Comparison of ENCODE assay signal across 14 cellular contexts in the genomic region with DNA sequence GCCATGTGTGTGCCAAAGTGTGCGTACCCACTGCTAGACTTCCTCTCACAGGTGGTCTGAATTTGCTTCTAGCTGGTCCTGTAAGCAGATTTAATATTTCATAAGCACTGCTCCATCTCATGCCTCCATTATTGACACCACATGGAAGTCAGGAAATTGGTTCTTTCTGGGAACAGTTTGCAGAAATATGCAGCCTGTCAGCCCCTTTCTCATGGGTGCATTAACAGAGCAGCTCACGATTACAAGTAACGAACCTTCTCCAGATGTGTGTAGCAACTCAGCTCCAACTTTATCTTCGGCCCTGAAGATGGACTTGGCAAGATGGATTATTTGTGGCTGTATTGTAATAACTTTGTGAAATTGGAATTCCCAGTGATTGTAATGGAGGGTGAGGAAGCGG.
A peak's percentile ranks its signal among the peaks of the same experiment; 100 is the strongest.
DNase-seq lines count a peak whose midpoint lies in the region; ATAC-seq and TF ChIP-seq lines count a peak whose summit lies in the region.
"Had no signal": no experiment of that assay in that cellular context is flagged by ENCODE, and none has a peak within 500 bp of the region (broad histone marks: within the 10 kb centered on the region; RNA-seq: fewer than 3 reads in every experiment).

No MANE protein-coding gene starts in this region.

- H3K9me3 ChIP-seq in right cardiac atrium (ENCODE audit: control insufficient read depth, low read length) = no peaks in the 10 kb centered on the region
- no peaks in the 10 kb centered on the region for H3K9me3 ChIP-seq in stomach

- WGBS in right cardiac atrium = 55% methylated on average over 5 of the region's 5 CpGs
- 67 to 84% (median 75%) methylated on average over 5 of the region's 5 CpGs for WGBS in stomach, 5 donors

- no peaks in the 10 kb centered on the region for H3K36me3 ChIP-seq in stomach
- H3K36me3 ChIP-seq: BLaER1, cardiac muscle cell had no signal

- TF ChIP-seq CTCF in coronary artery (IDR thresholded peaks at IDR 0.05) (no peak), stomach (IDR thresholded peaks at IDR 0.05) (no peak)

- no peaks in the 10 kb centered on the region for H3K27me3 ChIP-seq in right cardiac atrium (ENCODE audit: control insufficient read depth, insufficient read depth)
- no peaks in the 10 kb centered on the region for H3K27me3 ChIP-seq in stomach
- H3K27me3 ChIP-seq: BLaER1, cardiac muscle cell had no signal

- DNase-seq in GM03348 (ENCODE audit: low spot score) (peak; percentile 37), coronary artery (ENCODE audit: low spot score) (no peak), right cardiac atrium (no peak), stomach (no peak), pons (ENCODE audit: low spot score) (no peak), NCI-H748 (lab: John Stamatoyannopoulos, UW; ENCODE audit: unreplicated experiment) (no peak)
- DNase-seq: activated gamma-delta T cell treated with Interleukin-2 at 50 U/mL for 16 hours, DMS79 treated with DMSO at 0.1 percent for 48 hours, hypothalamus had no signal

- intact Hi-C loops in right cardiac atrium (cut with DNase I) (no loop called here), stomach (cut with DNase I; ENCODE audit: low total_unique reads) (no loop called here)

- H3K27ac ChIP-seq in coronary artery (peak overlapping the region in 1 of 2 donors; percentile 47), right cardiac atrium (ENCODE audit: low read length) (no peak overlapping the region), stomach (peak overlapping the region in 4 of 5 donors; percentile 0 to 66 (median 26))
- H3K27ac ChIP-seq: BLaER1, cardiac muscle cell, SK-N-MC had no signal

- TF ChIP-seq EP300 in stomach (IDR thresholded peaks at IDR 0.05) = no peak

- no peak for TF ChIP-seq POLR2A in stomach (IDR thresholded peaks at IDR 0.05)
- TF ChIP-seq POLR2A in GM18505 (IDR thresholded peaks at IDR 0.05; ENCODE audit: borderline replicate concordance, extremely low read depth, insufficient read depth, insufficient read length) = no peak

- H3K4me3 ChIP-seq in coronary artery (peak overlapping the region; percentile 3), right cardiac atrium (ENCODE audit: low read length) (no peak overlapping the region), stomach (no peak overlapping the region)
- H3K4me3 ChIP-seq: BLaER1, cardiac muscle cell, SK-N-MC had no signal

- ATAC-seq in right cardiac atrium = peak; percentile 24 to 31
- no peak for ATAC-seq in HG03520 (IDR thresholded peaks at IDR 0.05; ENCODE audit: unreplicated experiment)
- ATAC-seq in GM18505 (IDR thresholded peaks at IDR 0.05; ENCODE audit: unreplicated experiment) = no peak

- H3K4me1 ChIP-seq in right cardiac atrium (ENCODE audit: control insufficient read depth, insufficient read depth, low read length) = no peaks in the 10 kb centered on the region
- peaks cover 0 to 17% (median 8%) of the 10 kb centered on the region in 4 donors for H3K4me1 ChIP-seq in stomach
- H3K4me1 ChIP-seq: BLaER1 had no signal

Comparison
In these comparisons a context has a peak if more than half of its experiments do, and no peak if none do; other contexts are left out.
1. ATAC-seq: peak in right cardiac atrium (2 of 2); none in HG03520 (single experiment) and GM18505 (single experiment).